ENCODE assay signal across 2 cellular contexts in the genomic region with DNA sequence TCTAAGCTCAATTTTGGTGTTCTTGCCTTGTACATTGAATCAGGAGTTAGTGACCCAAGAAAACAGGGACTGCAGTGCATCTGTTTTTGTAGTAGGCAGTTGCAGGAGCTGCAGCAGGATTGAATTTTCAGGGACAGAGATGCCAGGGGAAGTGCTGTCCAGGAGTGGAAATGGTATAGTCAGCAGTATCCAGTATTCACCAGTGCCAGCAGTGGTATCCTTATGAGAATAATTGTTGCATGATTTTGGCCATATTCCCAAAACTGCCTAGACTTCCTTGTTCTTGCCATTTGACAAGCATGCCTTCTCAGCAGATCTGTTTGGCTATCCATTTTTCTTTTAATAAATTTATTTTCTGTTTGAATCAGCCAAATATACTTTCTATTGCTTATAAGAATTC.
A peak's percentile ranks its signal among the peaks of the same experiment; 100 is the strongest.
TF ChIP-seq lines count a peak whose summit lies in the region.

No MANE protein-coding gene starts in this region.

TF ChIP-seq in GM12891, 5 proteins besides CTCF, POLR2A, EP300 and RAD21 (continued from another document):
- no peak for TF ChIP-seq PAX5 (IDR thresholded peaks at IDR 0.05; ENCODE audit: insufficient read depth, low read length, severe bottlenecking)

TF ChIP-seq in K562, 482 proteins besides CTCF, POLR2A, EP300 and RAD21:
- TF ChIP-seq, protein P1, sequence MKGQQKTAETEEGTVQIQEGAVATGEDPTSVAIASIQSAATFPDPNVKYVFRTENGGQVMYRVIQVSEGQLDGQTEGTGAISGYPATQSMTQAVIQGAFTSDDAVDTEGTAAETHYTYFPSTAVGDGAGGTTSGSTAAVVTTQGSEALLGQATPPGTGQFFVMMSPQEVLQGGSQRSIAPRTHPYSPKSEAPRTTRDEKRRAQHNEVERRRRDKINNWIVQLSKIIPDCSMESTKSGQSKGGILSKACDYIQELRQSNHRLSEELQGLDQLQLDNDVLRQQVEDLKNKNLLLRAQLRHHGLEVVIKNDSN (CRISPR knock-in tag; IDR thresholded peaks at IDR 0.05), result no peak
- TF ChIP-seq C11orf30 (IDR thresholded peaks at IDR 0.05; ENCODE audit: low read depth) (0 out of 2 replicates have a peak, but pooled peaks have one; percentile 7), GABPA (tag; conservative IDR thresholded peaks at IDR 0.05; ENCODE audit: low read depth) (no peak), NBN (IDR thresholded peaks at IDR 0.05; ENCODE audit: low read depth) (no peak), MYNN (IDR thresholded peaks at IDR 0.05) (no peak), MYNN (CRISPR knock-in tag; IDR thresholded peaks at IDR 0.05) (no peak), BRD4 (IDR thresholded peaks at IDR 0.05) (no peak), CHD4 (IDR thresholded peaks at IDR 0.05; ENCODE audit: insufficient read depth, insufficient replicate concordance, low read depth, low read length, poor library complexity, severe bottlenecking) (no peak)
